In the genomic region with DNA sequence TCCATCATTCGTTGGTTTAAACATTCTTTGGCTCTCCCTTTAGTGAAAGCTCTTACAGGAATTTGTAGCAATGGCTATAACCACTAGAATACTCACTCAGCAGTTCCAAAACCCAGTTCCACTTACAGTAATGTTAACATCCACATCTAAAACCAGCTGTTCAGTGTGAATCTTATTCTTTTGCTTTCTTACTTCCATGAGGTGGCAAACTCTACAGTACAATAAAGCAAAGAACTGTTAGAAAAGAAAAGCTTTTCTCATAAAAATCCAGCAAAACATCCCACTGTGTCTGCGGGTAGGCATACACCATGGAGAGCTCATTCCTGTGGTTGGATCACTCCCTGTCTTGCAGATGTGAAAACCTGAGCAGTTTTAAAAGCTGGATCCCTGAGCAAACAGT, we compare ENCODE assay signal across 18 cellular contexts.
DNase-seq lines count a peak whose midpoint lies in the region; ATAC-seq and TF ChIP-seq lines count a peak whose summit lies in the region.
"Had no signal": no experiment of that assay in that cellular context is flagged by ENCODE, and none has a peak within 500 bp of the region (broad histone marks: within the 10 kb centered on the region; RNA-seq: fewer than 3 reads in every experiment).

No MANE protein-coding gene starts in this region.

- peak in 1 of 2 donors; percentile 18 for DNase-seq in cardiac muscle cell (ENCODE audit: low read depth in 1 of 2, low spot score in 1 of 2)
- DNase-seq in left ventricle myocardium inferior: no peak
- peak; percentile 43 for DNase-seq in brain microvascular endothelial cell
- DNase-seq in left lung: no peak
- DNase-seq in vagina (ENCODE audit: extremely low spot score in 2 of 2): no peak
- DNase-seq in GM20000 (ENCODE audit: low spot score): no peak
- DNase-seq: 8988T; activated CD4-positive, alpha-beta T cell treated with anti-CD3 and anti-CD28 coated beads, Interleukin-2, amount 50 U/mL, for 1 hour; hypothalamus; islet precursor cell; NCI-H69; nucleus accumbens; WERI-Rb-1 had no signal

- intact Hi-C loops in left ventricle myocardium inferior (cut with micrococcal nuclease): loop anchor here (10.0 kb wide), 1 partner anchor 142 kb away; no protein-coding TSS in a partner anchor
- intact Hi-C loops in left lung (cut with DNase I): loop anchor here in 1 of 2 donors (10.0 kb wide), 1 partner anchor 152 kb away; the partner anchor contains the start of gene ARHGAP28
- intact Hi-C loops in vagina (cut with DNase I): no loop called here

- ATAC-seq in left lung: peak; percentile 23
- no peak for ATAC-seq in HG03175 (IDR thresholded peaks at IDR 0.05; ENCODE audit: unreplicated experiment)
- no peak for ATAC-seq in GM19328 (IDR thresholded peaks at IDR 0.05; ENCODE audit: unreplicated experiment)
- ATAC-seq: activated naive CD4-positive, alpha-beta T cell treated with anti-CD3 and anti-CD28 coated beads, Interleukin-2, amount 50 U/mL, for 72 hours had no signal

- H3K27ac ChIP-seq in cardiac muscle cell (peak overlapping the region; percentile 20), left ventricle myocardium inferior (replicated peaks) (no peak overlapping the region), brain microvascular endothelial cell (no peak overlapping the region), left lung (peak overlapping the region in 1 of 2 donors; percentile 34), vagina (peak overlapping the region; percentile 29)
- H3K27ac ChIP-seq: C4-2B, WERI-Rb-1 had no signal

- TF ChIP-seq CTCF in cardiac muscle cell (IDR thresholded peaks at IDR 0.05; ENCODE audit: low read depth, low read length): no peak
- no peak for TF ChIP-seq CTCF in left ventricle myocardium inferior (IDR thresholded peaks at IDR 0.05; ENCODE audit: borderline replicate concordance)
- no peak for TF ChIP-seq CTCF in brain microvascular endothelial cell (IDR thresholded peaks at IDR 0.05; ENCODE audit: low read depth, low read length, missing control alignments)
- no peak for TF ChIP-seq CTCF in left lung (IDR thresholded peaks at IDR 0.05)
- no peak for TF ChIP-seq CTCF in vagina (IDR thresholded peaks at IDR 0.05)
- TF ChIP-seq CTCF in GM20000 (IDR thresholded peaks at IDR 0.05; ENCODE audit: extremely low read depth, missing control alignments): no peak

- no peaks in the 10 kb centered on the region for H3K27me3 ChIP-seq in cardiac muscle cell
- no peaks in the 10 kb centered on the region for H3K27me3 ChIP-seq in left ventricle myocardium inferior (ENCODE audit: low read depth)
- no peaks in the 10 kb centered on the region for H3K27me3 ChIP-seq in brain microvascular endothelial cell (replicated peaks)
- H3K27me3 ChIP-seq in left lung: no peaks in the 10 kb centered on the region
- no peaks in the 10 kb centered on the region for H3K27me3 ChIP-seq in vagina

- peaks cover 8% of the 10 kb centered on the region for H3K4me1 ChIP-seq in cardiac muscle cell (ENCODE audit: low read depth)
- H3K4me1 ChIP-seq in left ventricle myocardium inferior: no peaks in the 10 kb centered on the region
- no peaks in the 10 kb centered on the region for H3K4me1 ChIP-seq in left lung
- peaks cover 24% of the 10 kb centered on the region for H3K4me1 ChIP-seq in vagina
- H3K4me1 ChIP-seq: HAP-1 had no signal

- H3K36me3 ChIP-seq in cardiac muscle cell (peaks cover 6% of the 10 kb centered on the region), left ventricle myocardium inferior (no peaks in the 10 kb centered on the region), brain microvascular endothelial cell (replicated peaks) (no peaks in the 10 kb centered on the region), left lung (no peaks in the 10 kb centered on the region), vagina (no peaks in the 10 kb centered on the region)
- H3K36me3 ChIP-seq: HAP-1, WERI-Rb-1 had no signal

- H3K4me3 ChIP-seq in cardiac muscle cell (no peak overlapping the region), left ventricle myocardium inferior (no peak overlapping the region), brain microvascular endothelial cell (ENCODE audit: low read depth, low read length) (no peak overlapping the region), left lung (no peak overlapping the region), vagina (no peak overlapping the region)
- H3K4me3 ChIP-seq: HAP-1 had no signal

- TF ChIP-seq POLR2A in vagina (IDR thresholded peaks at IDR 0.05): no peak

- in situ Hi-C loops in brain microvascular endothelial cell (cut with HindIII; ENCODE audit: low pct_ligation_motif_present, low sequenced_read_pairs): no loop called here

- no peaks in the 10 kb centered on the region for H3K9me3 ChIP-seq in cardiac muscle cell (ENCODE audit: low read depth)
- H3K9me3 ChIP-seq in left ventricle myocardium inferior (replicated peaks): no peaks in the 10 kb centered on the region
- H3K9me3 ChIP-seq in left lung: no peaks in the 10 kb centered on the region
- no peaks in the 10 kb centered on the region for H3K9me3 ChIP-seq in vagina
- H3K9me3 ChIP-seq: HAP-1 had no signal

Comparison
In these comparisons a context has a peak if more than half of its experiments do, and no peak if none do; other contexts are left out.
1. H3K27ac ChIP-seq: peak in cardiac muscle cell (single experiment) and vagina (single experiment); none in left ventricle myocardium inferior (single experiment) and brain microvascular endothelial cell (single experiment).